ENCODE assay signal across 12 cellular contexts in the genomic region with DNA sequence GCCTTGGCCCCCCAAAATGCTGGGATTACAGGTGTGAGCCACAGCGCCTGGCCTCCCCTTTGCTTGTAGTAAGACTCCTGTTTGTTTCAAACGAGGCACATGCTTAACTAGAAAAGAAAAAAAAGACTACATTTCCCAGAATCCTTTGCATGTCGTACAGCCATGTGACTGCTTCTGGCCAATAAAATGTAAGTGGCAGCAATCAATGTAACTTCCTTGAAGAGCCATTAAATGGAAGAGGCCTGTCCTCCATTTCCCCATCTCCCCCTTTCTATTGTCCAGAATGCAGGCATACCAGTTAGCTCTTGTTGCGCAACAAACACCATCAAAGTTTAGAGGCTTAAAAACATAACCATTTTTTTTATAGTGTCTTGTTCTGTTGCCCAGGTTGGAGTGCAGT. TPM values are rescaled to one million over a fixed set of nuclear protein-coding genes. Genes with fewer than 3 reads are reported as not detected.
A peak's percentile ranks its signal among the peaks of the same experiment; 100 is the strongest.
DNase-seq lines count a peak whose midpoint lies in the region; ATAC-seq, FAIRE-seq and TF ChIP-seq lines count a peak whose summit lies in the region.
"Had no signal": no experiment of that assay in that cellular context is flagged by ENCODE, and none has a peak within 500 bp of the region (broad histone marks: within the 10 kb centered on the region; RNA-seq: fewer than 3 reads in every experiment).

No MANE protein-coding gene starts in this region.

- CTCF ChIA-PET in RWPE1 (lab: Yijun Ruan, JAX): interaction anchor here (0.6 kb wide), 1 partner anchor 25 kb away, joined by 3 read pairs; no protein-coding TSS in a partner anchor

- no peak for TF ChIP-seq CTCF in RWPE1 (conservative IDR thresholded peaks at IDR 0.05; ENCODE audit: low read depth)
- no peak for TF ChIP-seq CTCF in colonic mucosa (IDR thresholded peaks at IDR 0.05)
- TF ChIP-seq CTCF in testis (IDR thresholded peaks at IDR 0.05): no peak

- H3K9me3 ChIP-seq in colonic mucosa (no peaks in the 10 kb centered on the region), testis (no peaks in the 10 kb centered on the region)
- H3K9me3 ChIP-seq: ascending aorta, sigmoid colon had no signal

- H3K36me3 ChIP-seq in colonic mucosa: no peaks in the 10 kb centered on the region
- no peaks in the 10 kb centered on the region for H3K36me3 ChIP-seq in testis (ENCODE audit: low read depth, missing control alignments)
- H3K36me3 ChIP-seq: ascending aorta, sigmoid colon had no signal

- H3K4me1 ChIP-seq in colonic mucosa (no peaks in the 10 kb centered on the region), testis (no peaks in the 10 kb centered on the region)
- H3K4me1 ChIP-seq: ascending aorta, foreskin keratinocyte, sigmoid colon had no signal

- FAIRE-seq in HTR-8/SVneo (lab: Jason Lieb, UNC): no peak

- H3K27me3 ChIP-seq in colonic mucosa (no peaks in the 10 kb centered on the region), testis (no peaks in the 10 kb centered on the region)
- H3K27me3 ChIP-seq: ascending aorta, foreskin keratinocyte had no signal

- POLR2A ChIA-PET in RWPE1 (lab: Yijun Ruan, JAX; ENCODE audit: low non-redundant PET): no interaction called here

- DNase-seq in ELR (ENCODE audit: low read depth) (peak; percentile 64), HTR-8/SVneo (ENCODE audit: insufficient read length, low spot score) (peak; percentile 39), RWPE1 (ENCODE audit: low spot score) (peak; percentile 15), germinal center (ENCODE audit: low spot score) (peak; percentile 30), cardiac septum (ENCODE audit: low spot score) (no peak), colonic mucosa (no peak), testis (no peak)
- DNase-seq: foreskin keratinocyte, sigmoid colon had no signal

- H3K4me3 ChIP-seq in colonic mucosa: no peak overlapping the region
- no peak overlapping the region for H3K4me3 ChIP-seq in testis
- H3K4me3 ChIP-seq: ascending aorta, sigmoid colon had no signal

- no peak overlapping the region for H3K9ac ChIP-seq in colonic mucosa (ENCODE audit: low read depth in 2 of 2, low read length in 2 of 2)
- H3K9ac ChIP-seq: KMS-11 had no signal

- intact Hi-C loops in cardiac septum (cut with DNase I): no loop called here
- intact Hi-C loops in colonic mucosa (cut with DNase I): no loop called here
- intact Hi-C loops in testis (cut with DNase I; ENCODE audit: low total_unique reads): loop anchor here (5.0 kb wide), 1 partner anchor 408 kb away; no protein-coding TSS in a partner anchor

- TF ChIP-seq POLR2A in testis (IDR thresholded peaks at IDR 0.05): no peak

- WGBS in testis, 2 donors: 50 to 68% methylated on average over 4 of the region's 4 CpGs

- no peak for ATAC-seq in GM19463 (IDR thresholded peaks at IDR 0.05; ENCODE audit: unreplicated experiment)
- ATAC-seq: foreskin keratinocyte had no signal

- H3K27ac ChIP-seq in RWPE1: no peak overlapping the region
- H3K27ac ChIP-seq in colonic mucosa: no peak overlapping the region
- no peak overlapping the region for H3K27ac ChIP-seq in testis
- H3K27ac ChIP-seq: ascending aorta, foreskin keratinocyte, KMS-11, sigmoid colon had no signal

RNA-seq across cellular contexts. Expression of a gene that starts 10.4 kb away (rescaled TPM):
- total RNA-seq in cardiac septum (not detected), colonic mucosa (not detected), testis (not detected)
- not detected for polyA plus RNA-seq in testis (ENCODE audit: insufficient read depth, low read depth, low replicate concordance)
- total RNA-seq: ascending aorta, foreskin keratinocyte, sigmoid colon had no signal
- polyA plus RNA-seq: foreskin keratinocyte, sigmoid colon had no signal

RNA-seq across cellular contexts. Expression of a gene that starts 30.3 kb away (rescaled TPM):
- total RNA-seq in cardiac septum (not detected), colonic mucosa (not detected), testis (1 to 10 TPM in 1 of 2 donors, under 1 TPM in 1; 0.43 to 1.9 TPM)
- 4.0 TPM for polyA plus RNA-seq in testis (ENCODE audit: insufficient read depth, low read depth, low replicate concordance)
- total RNA-seq: ascending aorta, foreskin keratinocyte, sigmoid colon had no signal
- polyA plus RNA-seq: foreskin keratinocyte, sigmoid colon had no signal

RNA-seq across cellular contexts. Expression of a gene that starts 36.7 kb away (rescaled TPM):
- total RNA-seq in cardiac septum (5.1 TPM), colonic mucosa (1 to 10 TPM; 4.5 to 5.1 TPM), testis (10 to 100 TPM; 14.3 to 20.6 TPM)
- 16.9 TPM for polyA plus RNA-seq in testis (ENCODE audit: insufficient read depth, low read depth, low replicate concordance)
- total RNA-seq: ascending aorta had no signal

RNA-seq across cellular contexts. Expression of a gene that starts 40.3 kb away (rescaled TPM):
- total RNA-seq in cardiac septum (1.3 TPM), colonic mucosa (under 1 TPM; 0.22 to 0.29 TPM), testis (1 to 10 TPM; 4.5 to 5.4 TPM)
- polyA plus RNA-seq in testis (ENCODE audit: insufficient read depth, low read depth, low replicate concordance): 4.1 TPM

Comparison
In these comparisons a context has a peak if more than half of its experiments do, and no peak if none do; other contexts are left out.
1. DNase-seq: peak in ELR (single experiment), HTR-8/SVneo (single experiment), RWPE1 (single experiment) and germinal center (single experiment); none in cardiac septum (single experiment), colonic mucosa (single experiment) and testis (single experiment).